In the genomic region with DNA sequence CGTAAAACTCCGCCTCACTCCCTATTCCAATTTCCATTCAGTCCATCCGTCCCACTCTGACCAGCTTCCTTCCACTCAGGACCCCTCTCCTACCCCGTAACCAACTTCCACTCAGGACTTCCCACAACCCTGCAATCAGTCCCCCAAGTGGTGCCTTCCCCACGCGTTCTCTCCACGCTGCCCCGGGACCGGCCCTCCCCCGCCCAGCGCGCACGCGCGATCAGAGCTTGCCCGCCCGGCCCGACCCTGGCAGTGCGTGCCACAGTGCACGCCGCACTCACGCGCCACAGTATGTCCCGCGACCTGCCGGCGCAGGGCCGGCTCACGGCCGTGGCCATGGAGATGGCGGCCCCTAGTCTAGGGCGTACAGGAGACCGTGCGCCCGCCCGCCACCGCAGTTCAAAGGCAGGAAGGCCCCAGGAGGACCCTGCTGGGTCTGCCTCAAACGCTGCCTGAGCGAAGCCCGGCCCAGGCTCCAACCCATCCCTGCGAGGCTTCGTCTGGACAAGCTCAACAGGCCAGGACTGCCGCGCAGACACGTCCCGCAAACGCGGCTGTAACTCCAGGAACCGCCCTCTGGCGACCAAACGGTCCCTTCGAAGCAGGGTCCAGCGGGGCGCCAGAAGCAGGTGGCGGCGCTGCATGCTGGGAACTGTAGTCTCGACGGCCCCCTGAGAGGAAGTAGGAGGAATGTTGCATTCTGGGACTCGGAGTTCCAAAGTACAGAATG, we compare ENCODE assay signal across 8 cellular contexts. TPM values are rescaled to one million over a fixed set of nuclear protein-coding genes. Genes with fewer than 3 reads are reported as not detected.
DNase-seq lines count a peak whose midpoint lies in the region; ATAC-seq lines count a peak whose summit lies in the region.

Gene NDC1 (minus strand): TSS at position 373 of the 730 bp plus-strand sequence. CDS start 35 bp downstream, at position 338.

- ATAC-seq in GM21360 (IDR thresholded peaks at IDR 0.05; ENCODE audit: unreplicated experiment) = peak; percentile 77

- H3K36me3 ChIP-seq in effector memory CD4-positive, alpha-beta T cell (ENCODE audit: control insufficient read depth, insufficient read depth, low read length) = no peaks in the 10 kb centered on the region

- H3K27me3 ChIP-seq in effector memory CD4-positive, alpha-beta T cell (replicated peaks; ENCODE audit: control insufficient read depth, insufficient read depth, low read length, poor library complexity, severe bottlenecking) = no peaks in the 10 kb centered on the region

- DNase-seq in COLO668 (lab: John Stamatoyannopoulos, UW; ENCODE audit: unreplicated experiment) = peak; percentile 99
- peak; percentile 96 for DNase-seq in HT1080 (ENCODE audit: low read depth)
- DNase-seq in NOMO-1 treated with DMSO at 0.1 percent for 48 hours (lab: John Stamatoyannopoulos, UW; ENCODE audit: unreplicated experiment) = peak; percentile 98
- peak; percentile 70 to 80 for DNase-seq in activated CD8-positive, alpha-beta memory T cell treated with anti-CD3 and anti-CD28 coated beads for 4 hours (ENCODE audit: low read depth in 2 of 2)
- peak; percentile 72 to 87 (median 81) for DNase-seq in effector memory CD4-positive, alpha-beta T cell
- DNase-seq in medulla oblongata (ENCODE audit: extremely low spot score) = peak; percentile 99
- DNase-seq in stimulated activated CD8-positive, alpha-beta memory T cell treated with anti-CD3 and anti-CD28 coated beads, Interleukin-12 subunit alpha, Interleukin-12 subunit beta, amount 100 ng/mL, for 1 hour (ENCODE audit: low read depth) = peak; percentile 77

- H3K9me3 ChIP-seq in effector memory CD4-positive, alpha-beta T cell (ENCODE audit: control insufficient read depth, low read length) = no peaks in the 10 kb centered on the region

- H3K4me1 ChIP-seq in effector memory CD4-positive, alpha-beta T cell (ENCODE audit: control insufficient read depth, insufficient read depth, low read length, poor library complexity, severe bottlenecking) = peaks cover 3% of the 10 kb centered on the region

- H3K4me3 ChIP-seq in effector memory CD4-positive, alpha-beta T cell (ENCODE audit: insufficient read depth, low read depth, low read length, poor library complexity, severe bottlenecking) = peak within 1 kb of the TSS; percentile 99

- peak within 1 kb of the TSS; percentile 97 for H3K27ac ChIP-seq in effector memory CD4-positive, alpha-beta T cell (ENCODE audit: insufficient read depth, low read length, poor library complexity, severe bottlenecking)

RNA-seq across cellular contexts. Expression of gene NDC1, which starts in this region (rescaled TPM):
- total RNA-seq in HT1080 (2014; rRNA removed; shearing (Covaris generic)) = 51.8 and 68.6 TPM in 2 replicates
- polyA plus RNA-seq in HT1080 (2015; cell fraction: cytosol; rRNA removed) = 60.1 and 65.1 TPM in 2 replicates
- polyA plus RNA-seq in HT1080 (2015; cell fraction: nucleus; rRNA removed) = 52.7 and 56.9 TPM in 2 replicates

Comparison
In these comparisons a context has a peak if more than half of its experiments do, and no peak if none do; other contexts are left out.
1. Peak in every context shown above with its lines: DNase-seq, ATAC-seq, H3K4me3 ChIP-seq and H3K27ac ChIP-seq.